Comparison of ENCODE assay signal across 9 cellular contexts in the genomic region with DNA sequence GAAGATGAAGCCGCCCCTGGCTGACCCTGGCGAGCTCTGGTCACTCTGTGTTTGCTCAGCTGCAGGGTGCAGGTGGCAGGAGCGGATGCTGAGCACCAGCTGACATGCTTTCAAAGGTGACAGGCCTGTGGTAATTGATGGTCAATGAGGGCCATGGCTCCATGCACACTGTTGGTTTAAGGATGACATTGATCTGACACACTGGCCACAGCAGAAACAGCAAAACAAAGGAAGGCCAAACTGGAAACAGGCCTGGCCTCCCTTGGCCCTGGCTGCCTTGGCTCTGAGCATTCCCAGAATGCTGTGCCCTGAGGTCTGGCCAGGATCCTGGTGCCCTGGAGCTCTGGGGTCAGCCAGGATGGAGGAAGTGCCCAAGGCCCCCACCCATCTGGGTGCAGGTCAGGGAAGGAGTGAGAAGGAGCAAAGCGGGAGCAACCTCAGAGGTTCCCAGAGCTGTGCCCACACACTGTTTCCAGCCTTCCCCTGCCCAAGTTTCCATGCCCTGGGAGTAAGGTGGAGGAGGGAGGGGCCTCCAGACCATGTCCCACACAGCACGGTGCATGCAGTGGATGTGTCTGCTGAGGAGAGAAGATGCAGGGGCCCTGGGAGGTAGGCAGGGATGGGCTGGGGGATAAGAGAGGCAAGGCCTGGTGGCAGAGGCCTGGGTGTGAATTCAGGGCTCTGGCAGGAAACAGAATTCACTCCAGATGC.
A peak's percentile ranks its signal among the peaks of the same experiment; 100 is the strongest.
DNase-seq lines count a peak whose midpoint lies in the region; ATAC-seq and TF ChIP-seq lines count a peak whose summit lies in the region.
"Had no signal": no experiment of that assay in that cellular context is flagged by ENCODE, and none has a peak within 500 bp of the region (broad histone marks: within the 10 kb centered on the region; RNA-seq: fewer than 3 reads in every experiment).

No MANE protein-coding gene starts in this region.

- DNase-seq in RPMI7951 (ENCODE audit: low read depth) (peak; percentile 99), head of caudate nucleus (peak in 26 of 42 donors; percentile 19 to 78 (median 48)), posterior cingulate gyrus (peak in 7 of 10 donors; percentile 18 to 85 (median 58)), epidermal melanocyte (ENCODE audit: insufficient read length, low spot score) (no peak), CD1c-positive myeloid dendritic cell (ENCODE audit: extremely low spot score) (no peak), iPS-NIHi7 (ENCODE audit: extremely low spot score) (no peak)

- intact Hi-C loops in head of caudate nucleus (cut with DNase I) (no loop called here), posterior cingulate gyrus (cut with DNase I) (no loop called here)

- no peak for ATAC-seq in GM18907 (IDR thresholded peaks at IDR 0.05; ENCODE audit: unreplicated experiment)
- ATAC-seq: activated CD4-positive, CD25-positive, alpha-beta regulatory T cell treated with anti-CD3 and anti-CD28 coated beads, Interleukin-2, amount 50 U/mL, for 24 hours had no signal

- TF ChIP-seq CTCF in C4-2B (conservative IDR thresholded peaks at IDR 0.05) = no peak

- H3K27ac ChIP-seq in C4-2B = peak overlapping the region; percentile 41

Comparison
In these comparisons a context has a peak if more than half of its experiments do, and no peak if none do; other contexts are left out.
1. DNase-seq: peak in RPMI7951 (single experiment), head of caudate nucleus (26 of 42) and posterior cingulate gyrus (7 of 10); none in epidermal melanocyte (single experiment), CD1c-positive myeloid dendritic cell (single experiment) and iPS-NIHi7 (single experiment).